23 cellular contexts compared by ENCODE assay signal in genomic region chr9:114688892-114689291, GRCh38. TPM values are rescaled to one million over a fixed set of nuclear protein-coding genes. Genes with fewer than 3 reads are reported as not detected.
"Had no signal": no experiment of that assay in that cellular context is flagged by ENCODE, and none has a peak within 500 bp of the region (broad histone marks: within the 10 kb centered on the region; RNA-seq: fewer than 3 reads in every experiment).

No MANE protein-coding gene starts in this region.

- H3K4me1 Mint-ChIP-seq: naive B cell had no signal

- H3K27me3 Mint-ChIP-seq: effector memory CD8-positive, alpha-beta T cell had no signal

- H3K4me1 ChIP-seq: right lobe of liver had no signal

- H3K27ac ChIP-seq: cardiac muscle cell, neutrophil, parathyroid adenoma, right lobe of liver, thoracic aorta, upper lobe of left lung had no signal

- DNase-seq: activated CD4-positive, alpha-beta T cell treated with anti-CD3 and anti-CD28 coated beads for 48 hours; activated gamma-delta T cell treated with Interleukin-2 at 50 U/mL for 16 hours; activated T-cell treated with anti-CD3 and anti-CD28 coated beads, Interleukin-2, amount 50 U/mL, for 48 hours; amniotic stem cell; effector memory CD8-positive, alpha-beta T cell; foreskin fibroblast; mesenchymal stem cell; mucosa of descending colon; naive B cell; right lobe of liver; small intestine; stimulated activated CD4-positive, alpha-beta T cell treated with anti-CD3 and anti-CD28 coated beads, Interleukin-15, amount 100 ng/mL, for 24 hours; stimulated activated CD4-positive, alpha-beta T cell treated with anti-CD3 and anti-CD28 coated beads, Interleukin-4, amount 100 ng/mL, for 1 hour; upper lobe of left lung had no signal

- H3K79me2 ChIP-seq: parathyroid adenoma had no signal

- ATAC-seq: effector memory CD8-positive, alpha-beta T cell; mucosa of descending colon; right lobe of liver had no signal

- H3K36me3 ChIP-seq: cardiac muscle cell, neutrophil, right lobe of liver, thoracic aorta, upper lobe of left lung had no signal

- H3K9me3 ChIP-seq: mucosa of descending colon, neutrophil, right lobe of liver, thoracic aorta, upper lobe of left lung had no signal

- H3K9ac ChIP-seq: parathyroid adenoma had no signal

- H3K4me3 ChIP-seq: cardiac muscle cell, mucosa of descending colon, right lobe of liver, thoracic aorta, upper lobe of left lung had no signal

- H3K9me3 Mint-ChIP-seq: effector memory CD8-positive, alpha-beta T cell had no signal

- H2AFZ ChIP-seq: parathyroid adenoma had no signal

- H3K27me3 ChIP-seq: neutrophil, right lobe of liver, upper lobe of left lung had no signal

- H3K27ac Mint-ChIP-seq: naive B cell had no signal

- H3K4me3 Mint-ChIP-seq: effector memory CD8-positive, alpha-beta T cell; naive B cell had no signal

- H3K36me3 Mint-ChIP-seq: naive B cell had no signal

RNA-seq across cellular contexts. Expression of gene TEX48, which starts 6.9 kb away (rescaled TPM):
- total RNA-seq: cardiac muscle cell; dermis microvascular lymphatic vessel endothelial cell; glomerular endothelial cell; lower leg skin; mucosa of descending colon; right lobe of liver; SK-MEL-5; T-helper 2 cell treated with Interferon-gamma antibody and Interleukin-4, amounts not matched to agents 100 ng/mL and 5 ng/mL, for 36 hours; thoracic aorta; upper lobe of left lung had no signal

RNA-seq across cellular contexts. Expression of gene TEX53, which starts 31.3 kb away (rescaled TPM):
- total RNA-seq: cardiac muscle cell; dermis microvascular lymphatic vessel endothelial cell; glomerular endothelial cell; lower leg skin; mucosa of descending colon; right lobe of liver; SK-MEL-5; T-helper 2 cell treated with Interferon-gamma antibody and Interleukin-4, amounts not matched to agents 100 ng/mL and 5 ng/mL, for 36 hours; thoracic aorta; upper lobe of left lung had no signal
